In the genomic region with DNA sequence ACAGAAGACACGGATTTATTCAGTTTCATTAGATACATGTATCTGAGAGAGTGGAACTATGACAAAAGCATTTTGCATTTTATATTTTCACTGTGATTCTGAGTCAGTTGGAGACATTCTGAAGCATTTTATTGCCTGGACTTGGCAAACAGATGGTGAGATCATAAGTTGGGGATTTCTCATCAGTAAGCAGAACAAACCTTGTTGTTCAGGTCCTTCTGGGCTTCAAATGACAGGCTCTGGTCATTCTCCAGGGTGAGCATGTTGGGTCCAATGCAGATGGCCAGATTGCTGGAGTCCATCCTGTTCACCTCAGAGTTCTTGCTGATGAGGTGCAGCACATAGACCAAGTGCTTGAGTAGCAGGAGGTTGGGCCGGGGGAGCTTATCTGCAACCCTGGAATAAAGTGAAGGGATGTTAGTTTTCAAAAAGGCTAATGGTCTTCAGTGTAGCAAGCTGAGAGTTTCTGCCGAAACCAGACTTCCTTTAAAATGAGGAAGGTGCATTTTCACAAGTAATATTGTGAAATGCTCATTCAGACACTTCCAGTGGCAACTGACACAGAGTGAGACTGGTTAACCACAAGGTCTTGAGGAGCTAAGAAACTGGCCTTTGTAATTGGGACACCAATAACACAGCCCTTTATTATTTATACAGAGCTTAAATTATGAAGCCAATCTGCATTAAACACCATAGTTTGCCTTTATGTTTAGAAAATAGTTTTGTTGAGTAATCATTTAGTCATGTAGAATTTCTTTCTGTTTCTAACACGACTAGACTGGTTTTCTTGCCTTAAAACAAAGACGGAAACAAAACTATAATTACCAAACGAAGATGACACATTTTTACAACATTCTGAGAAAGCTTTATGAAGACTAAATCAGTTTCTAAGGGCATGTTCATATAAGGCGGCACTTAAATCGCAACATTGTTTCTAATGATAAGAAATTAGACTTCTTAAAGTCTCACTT, we compare ENCODE assay signal across 10 cellular contexts. TPM values are rescaled to one million over a fixed set of nuclear protein-coding genes. Genes with fewer than 3 reads are reported as not detected.
A peak's percentile ranks its signal among the peaks of the same experiment; 100 is the strongest.
DNase-seq lines count a peak whose midpoint lies in the region; ATAC-seq and TF ChIP-seq lines count a peak whose summit lies in the region.
"Had no signal": no experiment of that assay in that cellular context is flagged by ENCODE, and none has a peak within 500 bp of the region (broad histone marks: within the 10 kb centered on the region; RNA-seq: fewer than 3 reads in every experiment).

No MANE protein-coding gene starts in this region.

- H3K9me3 Mint-ChIP-seq in activated naive CD8-positive, alpha-beta T cell treated with anti-CD3 and anti-CD28 coated beads for 36 hours = no peaks in the 10 kb centered on the region

- H3K4me3 ChIP-seq in HL-60 (replicated peaks; ENCODE audit: insufficient read depth, low read length) = peak overlapping the region; percentile 21
- H3K4me3 ChIP-seq: SK-N-MC had no signal

- peaks cover 73% of the 10 kb centered on the region for H3K4me1 Mint-ChIP-seq in activated naive CD8-positive, alpha-beta T cell treated with anti-CD3 and anti-CD28 coated beads for 36 hours

- ATAC-seq in GM21447 (IDR thresholded peaks at IDR 0.05; ENCODE audit: unreplicated experiment) = peak; percentile 80

- peak overlapping the region; percentile 91 for H3K4me3 Mint-ChIP-seq in activated naive CD8-positive, alpha-beta T cell treated with anti-CD3 and anti-CD28 coated beads for 36 hours

- H3K27ac ChIP-seq in HL-60 (replicated peaks) = peak overlapping the region; percentile 85
- H3K27ac ChIP-seq: SK-N-MC had no signal

- DNase-seq in GM10266 (ENCODE audit: extremely low spot score) (peak; percentile 52), HL-60 (ENCODE audit: low read depth in 1 of 2, low spot score in 1 of 2) (peak; percentile 90 to 93), medulla oblongata (ENCODE audit: extremely low spot score) (peak; percentile 83), NCI-H69 (lab: John Stamatoyannopoulos, UW) (no peak), epidermal melanocyte (ENCODE audit: insufficient read length, low spot score) (no peak), NCI-H2171 treated with DMSO at 0.1 percent for 48 hours (lab: John Stamatoyannopoulos, UW) (no peak)
- no peak for DNase-seq in activated naive CD8-positive, alpha-beta T cell treated with anti-CD3 and anti-CD28 coated beads for 36 hours
- DNase-seq: left cardiac atrium had no signal

- no peaks in the 10 kb centered on the region for H3K27me3 ChIP-seq in HL-60 (ENCODE audit: insufficient read depth, poor library complexity, severe bottlenecking)

- peaks cover 4% of the 10 kb centered on the region for H3K27me3 Mint-ChIP-seq in activated naive CD8-positive, alpha-beta T cell treated with anti-CD3 and anti-CD28 coated beads for 36 hours

- peak overlapping the region; percentile 96 for H3K27ac Mint-ChIP-seq in activated naive CD8-positive, alpha-beta T cell treated with anti-CD3 and anti-CD28 coated beads for 36 hours

- H3K36me3 Mint-ChIP-seq in activated naive CD8-positive, alpha-beta T cell treated with anti-CD3 and anti-CD28 coated beads for 36 hours = peaks cover 94% of the 10 kb centered on the region

- TF ChIP-seq CTCF in GM10266 (IDR thresholded peaks at IDR 0.05; ENCODE audit: control insufficient read depth, insufficient read depth, low read depth, missing control alignments) (no peak), HL-60 (IDR thresholded peaks at IDR 0.05; ENCODE audit: insufficient read depth, low read length) (no peak)

RNA-seq across cellular contexts. Expression of a gene that starts 5.6 kb away (rescaled TPM):
- 100 to 1,000 TPM; 167 to 175 TPM for total RNA-seq in activated naive CD8-positive, alpha-beta T cell treated with anti-CD3 and anti-CD28 coated beads for 36 hours

RNA-seq across cellular contexts. Expression of a gene that starts 39.2 kb away (rescaled TPM):
- 1 to 10 TPM; 3.3 to 4.0 TPM for total RNA-seq in activated naive CD8-positive, alpha-beta T cell treated with anti-CD3 and anti-CD28 coated beads for 36 hours

Comparison
In these comparisons a context has a peak if more than half of its experiments do, and no peak if none do; other contexts are left out.
1. DNase-seq: peak in GM10266 (single experiment), HL-60 (2 of 2) and medulla oblongata (single experiment); none in activated naive CD8-positive, alpha-beta T cell treated with anti-CD3 and anti-CD28 coated beads for 36 hours (single experiment), NCI-H69 (single experiment), epidermal melanocyte (single experiment) and NCI-H2171 treated with DMSO at 0.1 percent for 48 hours (single experiment).